In the genomic region with DNA sequence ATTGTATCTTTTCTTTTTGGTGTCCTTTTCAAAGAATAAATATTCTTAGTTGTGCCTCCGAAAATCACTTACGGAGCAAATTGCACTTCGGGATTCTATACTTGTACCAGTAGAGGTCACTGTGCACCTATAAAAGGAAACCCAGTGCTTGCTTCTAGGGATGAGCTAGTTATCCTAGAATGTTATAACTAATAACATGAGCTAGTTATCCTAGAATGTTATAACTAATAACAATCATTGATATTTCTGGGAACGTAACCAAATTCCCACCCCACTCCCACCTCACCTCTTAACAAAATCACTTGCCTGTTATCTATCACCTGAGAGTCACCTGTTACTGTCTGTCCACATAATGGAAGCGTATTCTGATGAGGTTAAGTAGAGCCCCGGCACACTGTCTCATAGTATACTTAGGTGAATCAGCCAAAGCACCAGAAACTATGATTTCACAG, we compare ENCODE assay signal across 8 cellular contexts.
DNase-seq lines count a peak whose midpoint lies in the region; ATAC-seq and TF ChIP-seq lines count a peak whose summit lies in the region.

No MANE protein-coding gene starts in this region.

- in situ Hi-C loops in transverse colon (cut with MboI; ENCODE audit: low pct_ligation_motif_present in 1 of 4, low pct_unique_long_range_greater_than_20kb in 1 of 4, low sequenced_read_pairs in 3 of 4), result loop anchor here in 1 of 4 donors (10.0 kb wide), 1 partner anchor 307 kb away; no protein-coding TSS in a partner anchor

- ATAC-seq in heart left ventricle (peak in 2 of 4 donors; percentile 42 to 50), right cardiac atrium (no peak), GM18907 (IDR thresholded peaks at IDR 0.05; ENCODE audit: unreplicated experiment) (no peak)

- intact Hi-C loops in heart left ventricle (cut with DNase I), result loop anchor here in 9 of 10 donors (2.0 to 5.0 kb wide), 3 partner anchors 304 to 309 kb away; no protein-coding TSS in a partner anchor
- intact Hi-C loops in right cardiac atrium (cut with DNase I), result loop anchor here in 2 of 4 donors (5.0 kb wide), 1 partner anchor 304 kb away; no protein-coding TSS in a partner anchor
- intact Hi-C loops in transverse colon (cut with DNase I; ENCODE audit: low total_unique reads), result loop anchor here (5.0 kb wide), 2 partner anchors 304 to 379 kb away; no protein-coding TSS in a partner anchor
- intact Hi-C loops in activated CD4-positive, alpha-beta T cell treated with anti-CD3 and anti-CD28 coated beads, Interleukin-2, amount 10 ng/mL, durations not matched to agents 24 days and 14 days (cut with micrococcal nuclease), result loop anchor here (1.0 kb wide), 1 partner anchor 306 kb away; no protein-coding TSS in a partner anchor

- no peaks in the 10 kb centered on the region for H3K27me3 Mint-ChIP-seq in activated CD4-positive, alpha-beta T cell treated with anti-CD3 and anti-CD28 coated beads, Interleukin-2, amount 10 ng/mL, durations not matched to agents 24 days and 14 days

- no peaks in the 10 kb centered on the region for H3K9me3 Mint-ChIP-seq in activated CD4-positive, alpha-beta T cell treated with anti-CD3 and anti-CD28 coated beads, Interleukin-2, amount 10 ng/mL, durations not matched to agents 24 days and 14 days

- no peaks in the 10 kb centered on the region for H3K36me3 Mint-ChIP-seq in activated CD4-positive, alpha-beta T cell treated with anti-CD3 and anti-CD28 coated beads, Interleukin-2, amount 10 ng/mL, durations not matched to agents 24 days and 14 days (ENCODE audit: low read depth)

- TF ChIP-seq POLR2A in heart left ventricle (IDR thresholded peaks at IDR 0.05), result no peak
- TF ChIP-seq POLR2A in transverse colon (IDR thresholded peaks at IDR 0.05), result no peak

- peak; percentile 57 to 89 (median 70) for TF ChIP-seq CTCF in heart left ventricle (IDR thresholded peaks at IDR 0.05)
- TF ChIP-seq CTCF in transverse colon (IDR thresholded peaks at IDR 0.05), result peak; percentile 49 to 69 (median 61)

- 38 to 50% (median 43%) methylated on average over 6 of the region's 6 CpGs for WGBS in heart left ventricle, 4 donors
- 43% methylated on average over 6 of the region's 6 CpGs for WGBS in right cardiac atrium
- WGBS in transverse colon (ENCODE audit: low coverage in 1 of 2), 2 donors, result 29 to 47% methylated on average over 3 to 6 of the region's 6 CpGs

- TF ChIP-seq EP300 in transverse colon (IDR thresholded peaks at IDR 0.05; ENCODE audit: low read depth), result no peak

- no peak overlapping the region for H3K27ac ChIP-seq in heart left ventricle
- H3K27ac ChIP-seq in right cardiac atrium (ENCODE audit: low read length), result no peak overlapping the region
- no peak overlapping the region for H3K27ac ChIP-seq in transverse colon

- H3K36me3 ChIP-seq in heart left ventricle (peaks cover 0 to 3% (median 0%) of the 10 kb centered on the region in 9 donors), transverse colon (no peaks in the 10 kb centered on the region)

- no peak for DNase-seq in heart left ventricle
- DNase-seq in right cardiac atrium, result no peak
- peak; percentile 38 for DNase-seq in NCI-H146 treated with DMSO at 0.1 percent for 48 hours (lab: John Stamatoyannopoulos, UW; ENCODE audit: unreplicated experiment)
- peak; percentile 40 for DNase-seq in amniotic stem cell (lab: John Stamatoyannopoulos, UW)
- peak; percentile 81 for DNase-seq in inferior parietal cortex (ENCODE audit: extremely low spot score)
- no peak for DNase-seq in transverse colon
- DNase-seq in activated CD4-positive, alpha-beta T cell treated with anti-CD3 and anti-CD28 coated beads, Interleukin-2, amount 10 ng/mL, durations not matched to agents 24 days and 14 days, result no peak

- H3K4me1 ChIP-seq in heart left ventricle (peaks cover 0 to 16% (median 0%) of the 10 kb centered on the region in 12 donors), right cardiac atrium (ENCODE audit: control insufficient read depth, insufficient read depth, low read length) (no peaks in the 10 kb centered on the region), transverse colon (peaks cover 0 to 16% (median 4%) of the 10 kb centered on the region in 4 donors)

- no peaks in the 10 kb centered on the region for H3K27me3 ChIP-seq in heart left ventricle
- H3K27me3 ChIP-seq in right cardiac atrium (ENCODE audit: control insufficient read depth, insufficient read depth), result no peaks in the 10 kb centered on the region
- no peaks in the 10 kb centered on the region for H3K27me3 ChIP-seq in transverse colon

- H3K4me3 ChIP-seq in heart left ventricle, result no peak overlapping the region
- no peak overlapping the region for H3K4me3 ChIP-seq in right cardiac atrium (ENCODE audit: low read length)
- H3K4me3 ChIP-seq in transverse colon, result no peak overlapping the region

- no peak overlapping the region for H3K4me3 Mint-ChIP-seq in activated CD4-positive, alpha-beta T cell treated with anti-CD3 and anti-CD28 coated beads, Interleukin-2, amount 10 ng/mL, durations not matched to agents 24 days and 14 days

- H3K4me1 Mint-ChIP-seq in activated CD4-positive, alpha-beta T cell treated with anti-CD3 and anti-CD28 coated beads, Interleukin-2, amount 10 ng/mL, durations not matched to agents 24 days and 14 days, result peaks cover 3% of the 10 kb centered on the region

- no peaks in the 10 kb centered on the region for H3K9me3 ChIP-seq in heart left ventricle
- no peaks in the 10 kb centered on the region for H3K9me3 ChIP-seq in right cardiac atrium (ENCODE audit: control insufficient read depth, low read length)
- no peaks in the 10 kb centered on the region for H3K9me3 ChIP-seq in transverse colon

- H3K27ac Mint-ChIP-seq in activated CD4-positive, alpha-beta T cell treated with anti-CD3 and anti-CD28 coated beads, Interleukin-2, amount 10 ng/mL, durations not matched to agents 24 days and 14 days, result no peak overlapping the region

Comparison
In these comparisons a context has a peak if more than half of its experiments do, and no peak if none do; other contexts are left out.
1. DNase-seq: peak in NCI-H146 treated with DMSO at 0.1 percent for 48 hours (single experiment), amniotic stem cell (single experiment) and inferior parietal cortex (single experiment); none in heart left ventricle (0 of 5), right cardiac atrium (0 of 3), transverse colon (single experiment) and activated CD4-positive, alpha-beta T cell treated with anti-CD3 and anti-CD28 coated beads, Interleukin-2, amount 10 ng/mL, durations not matched to agents 24 days and 14 days (single experiment).